Comparison of ENCODE assay signal across 11 cellular contexts in the genomic region with DNA sequence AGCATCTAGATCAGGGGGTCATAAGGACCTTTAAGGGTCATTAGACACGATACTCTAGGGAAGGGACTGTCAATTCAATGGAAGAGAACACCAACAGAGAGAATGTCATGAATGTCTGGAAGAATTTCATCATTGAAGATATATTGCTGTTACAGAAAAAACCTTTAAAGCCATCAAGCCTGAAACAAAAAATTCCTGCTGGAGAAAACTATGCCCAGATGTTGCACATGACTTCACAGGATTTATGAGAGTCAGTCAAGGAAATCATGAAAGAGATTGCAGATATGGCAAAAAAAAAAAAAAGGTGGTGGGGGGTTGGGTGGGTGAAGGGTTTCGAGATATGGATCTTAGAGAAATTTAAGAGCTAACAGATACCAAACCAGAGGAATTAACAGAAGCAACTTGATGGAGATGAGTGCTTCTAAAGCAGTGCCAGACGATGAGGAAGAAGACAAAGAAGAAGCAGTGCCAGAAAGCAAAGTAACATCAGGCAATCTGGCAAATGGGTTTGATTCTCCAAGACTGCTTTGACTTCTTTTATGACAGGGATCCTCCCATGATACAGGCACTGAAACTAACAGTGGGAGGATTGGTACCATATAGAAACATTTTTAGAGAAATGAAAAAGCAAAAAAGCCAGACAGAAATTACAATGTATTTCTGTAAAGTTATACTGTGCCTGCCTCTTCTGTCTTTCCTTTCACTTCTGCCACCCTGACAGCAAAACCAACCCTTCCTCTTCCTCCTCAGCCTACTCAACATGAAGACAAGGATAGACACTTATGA. TPM values are rescaled to one million over a fixed set of nuclear protein-coding genes. Genes with fewer than 3 reads are reported as not detected.
A peak's percentile ranks its signal among the peaks of the same experiment; 100 is the strongest.
DNase-seq lines count a peak whose midpoint lies in the region; ATAC-seq and TF ChIP-seq lines count a peak whose summit lies in the region.
"Had no signal": no experiment of that assay in that cellular context is flagged by ENCODE, and none has a peak within 500 bp of the region (broad histone marks: within the 10 kb centered on the region; RNA-seq: fewer than 3 reads in every experiment).

No MANE protein-coding gene starts in this region.

- peak; percentile 41 for ATAC-seq in GM18508 (IDR thresholded peaks at IDR 0.05; ENCODE audit: insufficient read depth, unreplicated experiment)
- peak; percentile 12 for ATAC-seq in mucosa of descending colon
- ATAC-seq: Right ventricle myocardium inferior had no signal

- H3K9me3 ChIP-seq in HEK293 (ENCODE audit: control insufficient read depth, insufficient read depth, low read depth, low read length) = no peaks in the 10 kb centered on the region
- H3K9me3 ChIP-seq in mucosa of descending colon = no peaks in the 10 kb centered on the region

- CTCF ChIA-PET in HEK293 (lab: Yijun Ruan, JAX) = interaction anchor here (0.7 kb wide), 1 partner anchor 9 kb away, joined by 3 read pairs; no protein-coding TSS in a partner anchor

- H3K4me1 ChIP-seq in HEK293 (ENCODE audit: control insufficient read depth, insufficient read depth, low read length) = peaks cover 34% of the 10 kb centered on the region
- H3K4me1 ChIP-seq in mucosa of descending colon (ENCODE audit: low read depth) = peaks cover 7% of the 10 kb centered on the region

- no peak overlapping the region for H3K27ac ChIP-seq in HEK293 (ENCODE audit: extremely low read depth, low read depth, low read length)

- POLR2A ChIA-PET in HEK293 (lab: Yijun Ruan, JAX) = no interaction called here

- no peak for TF ChIP-seq POLR2A in NB4 (IDR thresholded peaks at IDR 0.05; ENCODE audit: extremely low read depth, insufficient read length)

- H3K4me3 ChIP-seq in HEK293 (ENCODE audit: low read depth, low read length) (no peak overlapping the region), NB4 (ENCODE audit: low read depth, low read length) (no peak overlapping the region), mucosa of descending colon (no peak overlapping the region)

- DNase-seq in NB4 (ENCODE audit: low read depth) (peak; percentile 45), mucosa of descending colon (no peak), NCI-H1417 (lab: John Stamatoyannopoulos, UW) (no peak), C1 segment of cervical spinal cord (lab: John Stamatoyannopoulos, UW) (no peak), NCI-H446 (lab: John Stamatoyannopoulos, UW) (no peak), LoVo (ENCODE audit: low spot score) (no peak)
- DNase-seq: cerebellar nuclear complex; naive thymus-derived CD8-positive, alpha-beta T cell had no signal

- H3K36me3 ChIP-seq in HEK293 (ENCODE audit: control insufficient read depth in 2 of 2, insufficient read depth in 1 of 2, low read length in 2 of 2) = no peaks in the 10 kb centered on the region
- no peaks in the 10 kb centered on the region for H3K36me3 ChIP-seq in mucosa of descending colon (ENCODE audit: low read depth)

- no peak for TF ChIP-seq CTCF in HEK293 (tag by site-specific recombination; IDR thresholded peaks at IDR 0.05)
- TF ChIP-seq CTCF in NB4 (IDR thresholded peaks at IDR 0.05; ENCODE audit: low read depth, low read length) = no peak
- no peak for TF ChIP-seq CTCF in mucosa of descending colon (IDR thresholded peaks at IDR 0.05)

- intact Hi-C loops in mucosa of descending colon (cut with DNase I, micrococcal nuclease) = no loop called here

TF ChIP-seq in HEK293, 187 proteins besides CTCF, POLR2A, EP300 and RAD21:
- TF ChIP-seq ZNF670 (tag by site-specific recombination; IDR thresholded peaks at IDR 0.05; ENCODE audit: low read depth) (no peak), ZBTB17 (tag by site-specific recombination; IDR thresholded peaks at IDR 0.05) (0 out of 2 replicates have a peak, but pooled peaks have one; percentile 16), ZNF292 (tag by site-specific recombination; IDR thresholded peaks at IDR 0.05; ENCODE audit: borderline replicate concordance, low read depth) (no peak), TCF7L2 (IDR thresholded peaks at IDR 0.05; ENCODE audit: borderline replicate concordance, low read depth, low read length) (no peak), ZNF350 (tag by site-specific recombination; IDR thresholded peaks at IDR 0.05) (no peak), ZNF624 (tag by site-specific recombination; IDR thresholded peaks at IDR 0.05) (no peak), ZXDB (tag by site-specific recombination; IDR thresholded peaks at IDR 0.05) (no peak)
- TF ChIP-seq, protein P1, sequence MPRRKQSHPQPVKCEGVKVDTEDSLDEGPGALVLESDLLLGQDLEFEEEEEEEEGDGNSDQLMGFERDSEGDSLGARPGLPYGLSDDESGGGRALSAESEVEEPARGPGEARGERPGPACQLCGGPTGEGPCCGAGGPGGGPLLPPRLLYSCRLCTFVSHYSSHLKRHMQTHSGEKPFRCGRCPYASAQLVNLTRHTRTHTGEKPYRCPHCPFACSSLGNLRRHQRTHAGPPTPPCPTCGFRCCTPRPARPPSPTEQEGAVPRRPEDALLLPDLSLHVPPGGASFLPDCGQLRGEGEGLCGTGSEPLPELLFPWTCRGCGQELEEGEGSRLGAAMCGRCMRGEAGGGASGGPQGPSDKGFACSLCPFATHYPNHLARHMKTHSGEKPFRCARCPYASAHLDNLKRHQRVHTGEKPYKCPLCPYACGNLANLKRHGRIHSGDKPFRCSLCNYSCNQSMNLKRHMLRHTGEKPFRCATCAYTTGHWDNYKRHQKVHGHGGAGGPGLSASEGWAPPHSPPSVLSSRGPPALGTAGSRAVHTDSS (tag by site-specific recombination; IDR thresholded peaks at IDR 0.05) = no peak
- TF ChIP-seq, protein P2, sequence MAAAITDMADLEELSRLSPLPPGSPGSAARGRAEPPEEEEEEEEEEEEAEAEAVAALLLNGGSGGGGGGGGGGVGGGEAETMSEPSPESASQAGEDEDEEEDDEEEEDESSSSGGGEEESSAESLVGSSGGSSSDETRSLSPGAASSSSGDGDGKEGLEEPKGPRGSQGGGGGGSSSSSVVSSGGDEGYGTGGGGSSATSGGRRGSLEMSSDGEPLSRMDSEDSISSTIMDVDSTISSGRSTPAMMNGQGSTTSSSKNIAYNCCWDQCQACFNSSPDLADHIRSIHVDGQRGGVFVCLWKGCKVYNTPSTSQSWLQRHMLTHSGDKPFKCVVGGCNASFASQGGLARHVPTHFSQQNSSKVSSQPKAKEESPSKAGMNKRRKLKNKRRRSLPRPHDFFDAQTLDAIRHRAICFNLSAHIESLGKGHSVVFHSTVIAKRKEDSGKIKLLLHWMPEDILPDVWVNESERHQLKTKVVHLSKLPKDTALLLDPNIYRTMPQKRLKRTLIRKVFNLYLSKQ (tag by site-specific recombination; IDR thresholded peaks at IDR 0.05; ENCODE audit: borderline replicate concordance) = no peak
- TF ChIP-seq, protein P3, sequence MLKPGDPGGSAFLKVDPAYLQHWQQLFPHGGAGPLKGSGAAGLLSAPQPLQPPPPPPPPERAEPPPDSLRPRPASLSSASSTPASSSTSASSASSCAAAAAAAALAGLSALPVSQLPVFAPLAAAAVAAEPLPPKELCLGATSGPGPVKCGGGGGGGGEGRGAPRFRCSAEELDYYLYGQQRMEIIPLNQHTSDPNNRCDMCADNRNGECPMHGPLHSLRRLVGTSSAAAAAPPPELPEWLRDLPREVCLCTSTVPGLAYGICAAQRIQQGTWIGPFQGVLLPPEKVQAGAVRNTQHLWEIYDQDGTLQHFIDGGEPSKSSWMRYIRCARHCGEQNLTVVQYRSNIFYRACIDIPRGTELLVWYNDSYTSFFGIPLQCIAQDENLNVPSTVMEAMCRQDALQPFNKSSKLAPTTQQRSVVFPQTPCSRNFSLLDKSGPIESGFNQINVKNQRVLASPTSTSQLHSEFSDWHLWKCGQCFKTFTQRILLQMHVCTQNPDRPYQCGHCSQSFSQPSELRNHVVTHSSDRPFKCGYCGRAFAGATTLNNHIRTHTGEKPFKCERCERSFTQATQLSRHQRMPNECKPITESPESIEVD (tag by site-specific recombination; IDR thresholded peaks at IDR 0.05) = peak; percentile 69
- TF ChIP-seq, protein P4, sequence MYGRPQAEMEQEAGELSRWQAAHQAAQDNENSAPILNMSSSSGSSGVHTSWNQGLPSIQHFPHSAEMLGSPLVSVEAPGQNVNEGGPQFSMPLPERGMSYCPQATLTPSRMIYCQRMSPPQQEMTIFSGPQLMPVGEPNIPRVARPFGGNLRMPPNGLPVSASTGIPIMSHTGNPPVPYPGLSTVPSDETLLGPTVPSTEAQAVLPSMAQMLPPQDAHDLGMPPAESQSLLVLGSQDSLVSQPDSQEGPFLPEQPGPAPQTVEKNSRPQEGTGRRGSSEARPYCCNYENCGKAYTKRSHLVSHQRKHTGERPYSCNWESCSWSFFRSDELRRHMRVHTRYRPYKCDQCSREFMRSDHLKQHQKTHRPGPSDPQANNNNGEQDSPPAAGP (tag by site-specific recombination; IDR thresholded peaks at IDR 0.05) = no peak
- TF ChIP-seq, protein P5, sequence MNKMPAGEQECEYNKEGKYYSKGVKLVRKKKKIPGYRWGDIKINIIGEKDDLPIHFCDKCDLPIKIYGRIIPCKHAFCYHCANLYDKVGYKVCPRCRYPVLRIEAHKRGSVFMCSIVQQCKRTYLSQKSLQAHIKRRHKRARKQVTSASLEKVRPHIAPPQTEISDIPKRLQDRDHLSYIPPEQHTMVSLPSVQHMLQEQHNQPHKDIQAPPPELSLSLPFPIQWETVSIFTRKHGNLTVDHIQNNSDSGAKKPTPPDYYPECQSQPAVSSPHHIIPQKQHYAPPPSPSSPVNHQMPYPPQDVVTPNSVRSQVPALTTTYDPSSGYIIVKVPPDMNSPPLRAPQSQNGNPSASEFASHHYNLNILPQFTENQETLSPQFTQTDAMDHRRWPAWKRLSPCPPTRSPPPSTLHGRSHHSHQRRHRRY (tag by site-specific recombination; IDR thresholded peaks at IDR 0.05) = no peak
- TF ChIP-seq, protein P6, sequence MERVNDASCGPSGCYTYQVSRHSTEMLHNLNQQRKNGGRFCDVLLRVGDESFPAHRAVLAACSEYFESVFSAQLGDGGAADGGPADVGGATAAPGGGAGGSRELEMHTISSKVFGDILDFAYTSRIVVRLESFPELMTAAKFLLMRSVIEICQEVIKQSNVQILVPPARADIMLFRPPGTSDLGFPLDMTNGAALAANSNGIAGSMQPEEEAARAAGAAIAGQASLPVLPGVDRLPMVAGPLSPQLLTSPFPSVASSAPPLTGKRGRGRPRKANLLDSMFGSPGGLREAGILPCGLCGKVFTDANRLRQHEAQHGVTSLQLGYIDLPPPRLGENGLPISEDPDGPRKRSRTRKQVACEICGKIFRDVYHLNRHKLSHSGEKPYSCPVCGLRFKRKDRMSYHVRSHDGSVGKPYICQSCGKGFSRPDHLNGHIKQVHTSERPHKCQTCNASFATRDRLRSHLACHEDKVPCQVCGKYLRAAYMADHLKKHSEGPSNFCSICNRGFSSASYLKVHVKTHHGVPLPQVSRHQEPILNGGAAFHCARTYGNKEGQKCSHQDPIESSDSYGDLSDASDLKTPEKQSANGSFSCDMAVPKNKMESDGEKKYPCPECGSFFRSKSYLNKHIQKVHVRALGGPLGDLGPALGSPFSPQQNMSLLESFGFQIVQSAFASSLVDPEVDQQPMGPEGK (tag by site-specific recombination; IDR thresholded peaks at IDR 0.05) = no peak

RNA-seq across cellular contexts. Expression of a gene that starts 28.5 kb away (rescaled TPM):
- 10 to 100 TPM; 32.7 to 50.4 (median 39.9) TPM for total RNA-seq in mucosa of descending colon
